10 cellular contexts compared by ENCODE assay signal in genomic region chr5:68196876-68197275, GRCh38. TPM values are rescaled to one million over a fixed set of nuclear protein-coding genes. Genes with fewer than 3 reads are reported as not detected.
DNase-seq lines count a peak whose midpoint lies in the region; ATAC-seq and TF ChIP-seq lines count a peak whose summit lies in the region.
"Had no signal": no experiment of that assay in that cellular context is flagged by ENCODE, and none has a peak within 500 bp of the region (broad histone marks: within the 10 kb centered on the region; RNA-seq: fewer than 3 reads in every experiment).

No MANE protein-coding gene starts in this region.

- no peak overlapping the region for H3K4me3 Mint-ChIP-seq in stimulated activated memory B cell treated with anti-CD40 and anti-IgM and Interleukin-4, amounts not matched to agents 10 μg/mL and 1 μg/mL and 100 μg/mL, for 72 hours
- no peak overlapping the region for H3K4me3 Mint-ChIP-seq in endothelial cell (ENCODE audit: unreplicated experiment)
- H3K4me3 Mint-ChIP-seq: activated naive CD8-positive, alpha-beta T cell had no signal

- H3K79me2 ChIP-seq in OCI-LY3 (ENCODE audit: low read length), result no peaks in the 10 kb centered on the region

- H3K27ac ChIP-seq in OCI-LY3 (ENCODE audit: low read length), result no peak overlapping the region

- H3K27me3 ChIP-seq in OCI-LY3 (ENCODE audit: low read depth, low read length) (no peaks in the 10 kb centered on the region), H7 (ENCODE audit: control insufficient read depth, insufficient read depth, low read length) (no peaks in the 10 kb centered on the region)

- no peaks in the 10 kb centered on the region for H3K9me3 ChIP-seq in OCI-LY3 (ENCODE audit: insufficient read depth, low read length)

- no peaks in the 10 kb centered on the region for H3K27me3 Mint-ChIP-seq in stimulated activated memory B cell treated with anti-CD40 and anti-IgM and Interleukin-4, amounts not matched to agents 10 μg/mL and 1 μg/mL and 100 μg/mL, for 72 hours
- H3K27me3 Mint-ChIP-seq in endothelial cell (ENCODE audit: unreplicated experiment), result no peaks in the 10 kb centered on the region
- H3K27me3 Mint-ChIP-seq: activated naive CD8-positive, alpha-beta T cell had no signal

- TF ChIP-seq CTCF in OCI-LY3 (IDR thresholded peaks at IDR 0.05; ENCODE audit: low read depth, low read length) (no peak), endothelial cell (IDR thresholded peaks at IDR 0.05; ENCODE audit: unreplicated experiment) (no peak)

- no peak overlapping the region for H2AFZ ChIP-seq in OCI-LY3 (ENCODE audit: low read depth, low read length)

- H3K36me3 ChIP-seq in OCI-LY3 (replicated peaks; ENCODE audit: low read depth, low read length) (no peaks in the 10 kb centered on the region), H7 (replicated peaks; ENCODE audit: control insufficient read depth, insufficient read depth, low read length) (no peaks in the 10 kb centered on the region)

- peak overlapping the region; percentile 53 for H3K4me2 ChIP-seq in OCI-LY3 (ENCODE audit: low read length)

- H3K36me3 Mint-ChIP-seq in stimulated activated memory B cell treated with anti-CD40 and anti-IgM and Interleukin-4, amounts not matched to agents 10 μg/mL and 1 μg/mL and 100 μg/mL, for 72 hours, result no peaks in the 10 kb centered on the region
- no peaks in the 10 kb centered on the region for H3K36me3 Mint-ChIP-seq in endothelial cell (ENCODE audit: low read depth, unreplicated experiment)
- H3K36me3 Mint-ChIP-seq: activated naive CD8-positive, alpha-beta T cell had no signal

- peak; percentile 50 for DNase-seq in GM19240 (ENCODE audit: insufficient read length, low spot score)
- DNase-seq in endothelial cell (ENCODE audit: low spot score), result no peak
- DNase-seq in inferior parietal cortex (ENCODE audit: extremely low spot score), result no peak
- no peak for DNase-seq in H7
- DNase-seq: foreskin melanocyte had no signal

- ATAC-seq in HG02943 (IDR thresholded peaks at IDR 0.05; ENCODE audit: low read depth, unreplicated experiment), result peak; percentile 96
- ATAC-seq in stimulated activated memory B cell treated with anti-CD40 and anti-IgM and Interleukin-4, amounts not matched to agents 10 μg/mL and 1 μg/mL and 100 μg/mL, for 72 hours, result peak; percentile 97
- ATAC-seq: Panc1 had no signal

- peaks cover 31% of the 10 kb centered on the region for H3K4me1 Mint-ChIP-seq in stimulated activated memory B cell treated with anti-CD40 and anti-IgM and Interleukin-4, amounts not matched to agents 10 μg/mL and 1 μg/mL and 100 μg/mL, for 72 hours
- H3K4me1 Mint-ChIP-seq in endothelial cell (ENCODE audit: unreplicated experiment), result peaks cover 15% of the 10 kb centered on the region

- peaks cover 9% of the 10 kb centered on the region for H3K4me1 ChIP-seq in OCI-LY3 (ENCODE audit: low read length)

- peak overlapping the region; percentile 14 for H3K27ac Mint-ChIP-seq in stimulated activated memory B cell treated with anti-CD40 and anti-IgM and Interleukin-4, amounts not matched to agents 10 μg/mL and 1 μg/mL and 100 μg/mL, for 72 hours
- no peak overlapping the region for H3K27ac Mint-ChIP-seq in endothelial cell (ENCODE audit: unreplicated experiment)
- H3K27ac Mint-ChIP-seq: activated naive CD8-positive, alpha-beta T cell had no signal

- H3K9ac ChIP-seq in OCI-LY3 (ENCODE audit: low read length), result no peak overlapping the region

- H3K4me3 ChIP-seq in OCI-LY3 (ENCODE audit: low read length) (no peak overlapping the region), H7 (ENCODE audit: insufficient read depth, low read depth, low read length) (no peak overlapping the region)

- H4K20me1 ChIP-seq in OCI-LY3 (ENCODE audit: insufficient read depth, low read length), result no peaks in the 10 kb centered on the region

- no peaks in the 10 kb centered on the region for H3K9me3 Mint-ChIP-seq in stimulated activated memory B cell treated with anti-CD40 and anti-IgM and Interleukin-4, amounts not matched to agents 10 μg/mL and 1 μg/mL and 100 μg/mL, for 72 hours
- no peaks in the 10 kb centered on the region for H3K9me3 Mint-ChIP-seq in endothelial cell (ENCODE audit: unreplicated experiment)

RNA-seq across cellular contexts. Expression of gene PIK3R1, which starts 18.7 kb away (rescaled TPM):
- 37.1 TPM for total RNA-seq in endothelial cell (ENCODE audit: unreplicated experiment)
- total RNA-seq in H7 (2014; rRNA removed; shearing (Covaris generic)), result 15.0 and 19.8 TPM in 2 replicates
